In genomic region chr1:31413405-31414005, GRCh38 we compare ENCODE assay signal across 1 cellular context.
TF ChIP-seq lines count a peak whose summit lies in the region.

No MANE protein-coding gene starts in this region.

TF ChIP-seq in GM12878, 131 proteins besides CTCF, POLR2A, EP300 and RAD21:
- TF ChIP-seq HCFC1 (IDR thresholded peaks at IDR 0.05; ENCODE audit: low read length) (no peak), GATAD2B (conservative IDR thresholded peaks at IDR 0.05; ENCODE audit: low read depth) (peak; percentile 66), IKZF1 (conservative IDR thresholded peaks at IDR 0.05) (peak; percentile 46), SKIL (IDR thresholded peaks at IDR 0.05; ENCODE audit: low read depth, poor library complexity, severe bottlenecking) (no peak), SP1 (IDR thresholded peaks at IDR 0.05; ENCODE audit: low read depth, low read length) (no peak), SUZ12 (IDR thresholded peaks at IDR 0.05; ENCODE audit: unreplicated experiment) (peak; percentile 90)
